In the genomic region with DNA sequence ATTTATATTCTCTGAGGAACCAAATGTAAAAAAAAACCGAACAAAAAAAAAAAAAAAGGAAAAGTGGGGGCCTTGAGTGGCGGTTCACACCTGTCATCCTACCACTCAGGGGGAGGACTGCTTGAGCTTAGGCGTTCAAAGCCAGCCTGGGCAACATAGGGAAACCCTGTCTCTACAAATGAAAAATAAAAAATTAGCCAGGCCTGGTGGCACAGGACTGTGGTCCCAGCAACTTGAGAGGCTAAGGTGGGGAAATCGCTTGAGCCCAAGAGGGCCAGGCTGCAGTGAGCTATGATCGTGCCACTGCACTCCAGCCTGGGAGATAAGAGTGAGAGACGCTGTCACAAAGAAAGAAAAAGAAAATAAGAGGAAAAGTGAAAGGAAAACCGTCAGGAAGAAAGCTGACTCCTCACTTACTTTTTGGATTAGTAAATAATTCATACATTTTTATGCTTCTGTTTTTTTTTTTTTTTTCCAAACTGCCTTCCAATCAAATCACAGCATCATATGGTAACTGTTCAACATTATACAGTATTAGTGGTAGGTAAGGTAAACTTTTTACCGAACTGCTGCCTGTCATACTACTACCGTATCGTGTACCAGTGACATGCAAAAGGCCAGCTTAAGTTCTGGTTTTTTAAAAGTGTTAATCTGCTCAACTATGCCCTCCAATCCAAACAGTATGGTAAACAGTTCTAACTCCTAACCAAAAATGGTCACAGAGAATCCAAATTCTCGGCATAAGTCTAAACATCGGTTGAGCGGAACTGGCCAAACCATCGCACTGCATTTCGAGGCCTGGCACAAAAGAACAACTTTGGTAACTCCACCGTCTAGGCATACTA, we compare ENCODE assay signal across 8 cellular contexts. TPM values are rescaled to one million over a fixed set of nuclear protein-coding genes. Genes with fewer than 3 reads are reported as not detected.
DNase-seq lines count a peak whose midpoint lies in the region; ATAC-seq, FAIRE-seq and TF ChIP-seq lines count a peak whose summit lies in the region.

No MANE protein-coding gene starts in this region.

- H3K4me3 ChIP-seq in bronchial epithelial cell (ENCODE audit: low read depth, low read length), result peak overlapping the region; percentile 81
- H3K4me3 ChIP-seq in left lung, result peak overlapping the region; percentile 77 to 93

- intact Hi-C loops in left lung (cut with DNase I), result no loop called here

- ATAC-seq in HG02763 (IDR thresholded peaks at IDR 0.05; ENCODE audit: unreplicated experiment), result peak; percentile 13
- ATAC-seq in left lung, result peak; percentile 36

- H3K9me3 ChIP-seq in left lung, result no peaks in the 10 kb centered on the region

- DNase-seq in activated naive CD4-positive, alpha-beta T cell treated with Interleukin-2 at 50 U/mL for 16 hours, result peak; percentile 9
- no peak for DNase-seq in activated naive CD4-positive, alpha-beta T cell (lab: John Stamatoyannopoulos, UW)
- DNase-seq in NOMO-1 treated with DMSO at 0.1 percent for 48 hours (lab: John Stamatoyannopoulos, UW; ENCODE audit: unreplicated experiment) (peak; percentile 62), bronchial epithelial cell (ENCODE audit: low read depth) (peak; percentile 45), left lung (no peak), DMS153 (lab: John Stamatoyannopoulos, UW) (no peak)

- H3K36me3 ChIP-seq in bronchial epithelial cell (ENCODE audit: control insufficient read depth, insufficient read depth, low read length) (peaks cover under 1% of the 10 kb centered on the region), left lung (peaks cover 0 to 33% of the 10 kb centered on the region in 2 donors)

- peaks cover 14 to 35% of the 10 kb centered on the region in 2 donors for H3K4me1 ChIP-seq in left lung

- no peak for FAIRE-seq in bronchial epithelial cell (lab: Jason Lieb, UNC)

- H3K27me3 ChIP-seq in bronchial epithelial cell (ENCODE audit: control insufficient read depth, insufficient read depth, low read length) (no peaks in the 10 kb centered on the region), left lung (no peaks in the 10 kb centered on the region)

- TF ChIP-seq CTCF in bronchial epithelial cell (IDR thresholded peaks at IDR 0.05; ENCODE audit: insufficient read depth, low read length, severe bottlenecking), result no peak
- TF ChIP-seq CTCF in left lung (IDR thresholded peaks at IDR 0.05), result no peak

- H3K27ac ChIP-seq in left lung (peak overlapping the region; percentile 97 to 98), temporal lobe (ENCODE audit: low read depth, low read length) (peak overlapping the region; percentile 82)

RNA-seq across cellular contexts. Expression of gene PHC3, which starts 1.2 kb away (rescaled TPM):
- total RNA-seq in bronchial epithelial cell, result 13.7 TPM in 2 replicates
- total RNA-seq in left lung, result 10 to 100 TPM; 58.3 to 66.3 TPM
- total RNA-seq in temporal lobe, result 42.8 TPM

RNA-seq across cellular contexts. Expression of gene PRKCI, which starts 41.9 kb away (rescaled TPM):
- 58.7 and 81.8 TPM in 2 replicates for total RNA-seq in bronchial epithelial cell
- 10 to 100 TPM; 33.0 to 40.1 TPM for total RNA-seq in left lung
- 64.2 TPM for total RNA-seq in temporal lobe

Comparison
In these comparisons a context has a peak if more than half of its experiments do, and no peak if none do; other contexts are left out.
1. DNase-seq: peak in activated naive CD4-positive, alpha-beta T cell treated with Interleukin-2 at 50 U/mL for 16 hours (single experiment), NOMO-1 treated with DMSO at 0.1 percent for 48 hours (single experiment) and bronchial epithelial cell (single experiment); none in activated naive CD4-positive, alpha-beta T cell (0 of 4), left lung (0 of 2) and DMS153 (single experiment).